Comparison of ENCODE assay signal across 8 cellular contexts in genomic region chr1:36386262-36387140, GRCh38. TPM values are rescaled to one million over a fixed set of nuclear protein-coding genes. Genes with fewer than 3 reads are reported as not detected.
DNase-seq lines count a peak whose midpoint lies in the region; TF ChIP-seq lines count a peak whose summit lies in the region.

No MANE protein-coding gene starts in this region.

- intact Hi-C loops in CD4-positive, alpha-beta memory T cell (cut with micrococcal nuclease) = loop anchor here (1.0 to 5.0 kb wide), 9 partner anchors 11 to 454 kb away; partner anchors contain the start of genes ADPRS, AGO3, LSM10 and SH3D21

- no peak for TF ChIP-seq CTCF in GM20000 (IDR thresholded peaks at IDR 0.05; ENCODE audit: extremely low read depth, missing control alignments)
- no peak for TF ChIP-seq CTCF in OCI-LY3 (IDR thresholded peaks at IDR 0.05; ENCODE audit: low read depth, low read length)

- peak overlapping the region; percentile 95 to 100 (median 99) for H3K27ac Mint-ChIP-seq in CD4-positive, alpha-beta memory T cell

- peak overlapping the region; percentile 63 to 84 for H3K4me3 ChIP-seq in CD4-positive, alpha-beta memory T cell (ENCODE audit: low read length in 2 of 2)
- H3K4me3 ChIP-seq in HUES48 (ENCODE audit: low read depth, low read length) (peak overlapping the region; percentile 73), OCI-LY3 (ENCODE audit: low read length) (peak overlapping the region; percentile 92)

- POLR2A ChIA-PET in CD4-positive, alpha-beta memory T cell (lab: Charles Lee; ENCODE audit: partially characterized antibody) = interaction anchor here (0.7 to 6.4 kb wide), 17 partner anchors 9 to 238 kb away, joined by 3 to 133 read pairs (median 5); partner anchors contain the start of genes EVA1B, LSM10, MAP7D1 and MRPS15

- TF ChIP-seq POLR2A in erythroblast (IDR thresholded peaks at IDR 0.05; ENCODE audit: low read length) = peak; percentile 100

- H3K36me3 ChIP-seq in CD4-positive, alpha-beta memory T cell (ENCODE audit: insufficient read depth, low read length) = peaks cover 7% of the 10 kb centered on the region
- H3K36me3 ChIP-seq in HUES48 (ENCODE audit: control insufficient read depth, insufficient read depth, low read length) (peaks cover 12% of the 10 kb centered on the region), OCI-LY3 (replicated peaks; ENCODE audit: low read depth, low read length) (peaks cover 5% of the 10 kb centered on the region)

- H3K36me3 Mint-ChIP-seq in CD4-positive, alpha-beta memory T cell = peaks cover 6 to 36% of the 10 kb centered on the region in 2 donors

- peak; percentile 70 to 98 (median 79) for DNase-seq in CD4-positive, alpha-beta memory T cell
- DNase-seq in GM20000 (ENCODE audit: low spot score) = peak; percentile 88
- DNase-seq in activated T-cell treated with anti-CD3 and anti-CD28 coated beads for 24 hours (ENCODE audit: low read depth) = peak; percentile 86
- DNase-seq in erythroblast (lab: John Stamatoyannopoulos, UW) = peak; percentile 99
- DNase-seq in mucosa of gallbladder (ENCODE audit: low spot score) = peak; percentile 95
- peak; percentile 81 to 87 for DNase-seq in stimulated activated CD8-positive, alpha-beta memory T cell treated with anti-CD3 and anti-CD28 coated beads, Interleukin-4, amount 100 ng/mL, for 4 hours (ENCODE audit: low read depth in 2 of 2, low spot score in 1 of 2)

- no peaks in the 10 kb centered on the region for H3K9me3 Mint-ChIP-seq in CD4-positive, alpha-beta memory T cell

- H2AFZ ChIP-seq in OCI-LY3 (ENCODE audit: low read depth, low read length) = peak overlapping the region; percentile 64; the same call in 1 of the 2 replicates

- no peaks in the 10 kb centered on the region for H3K27me3 ChIP-seq in CD4-positive, alpha-beta memory T cell (ENCODE audit: insufficient read depth, low read length)
- H3K27me3 ChIP-seq in HUES48 (ENCODE audit: control insufficient read depth, insufficient read depth, low read length) (no peaks in the 10 kb centered on the region), OCI-LY3 (ENCODE audit: low read depth, low read length) (no peaks in the 10 kb centered on the region)

- H4K20me1 ChIP-seq in OCI-LY3 (ENCODE audit: insufficient read depth, low read length) = 0 out of 2 replicates have a peak, but pooled peaks cover 4% of the 10 kb centered on the region

- H3K79me2 ChIP-seq in OCI-LY3 (ENCODE audit: low read length) = peaks cover 15% of the 10 kb centered on the region

- peak overlapping the region; percentile 87 for H3K27ac ChIP-seq in CD4-positive, alpha-beta memory T cell (ENCODE audit: low read depth, low read length)
- H3K27ac ChIP-seq in HUES48 (ENCODE audit: low read depth, low read length) = peak overlapping the region; percentile 99
- peak overlapping the region; percentile 91 for H3K27ac ChIP-seq in OCI-LY3 (ENCODE audit: low read length)

- H3K4me1 ChIP-seq in CD4-positive, alpha-beta memory T cell (ENCODE audit: insufficient read depth, low read length) = peaks cover 49% of the 10 kb centered on the region
- H3K4me1 ChIP-seq in HUES48 (ENCODE audit: control insufficient read depth, insufficient read depth, low read length) = peaks cover 19% of the 10 kb centered on the region
- H3K4me1 ChIP-seq in OCI-LY3 (ENCODE audit: low read length) = peaks cover 40% of the 10 kb centered on the region

- peaks cover 27 to 53% (median 39%) of the 10 kb centered on the region in 4 donors for H3K4me1 Mint-ChIP-seq in CD4-positive, alpha-beta memory T cell

- H3K4me2 ChIP-seq in OCI-LY3 (ENCODE audit: low read length) = peak overlapping the region; percentile 99

- peak overlapping the region; percentile 84 to 95 (median 93) for H3K4me3 Mint-ChIP-seq in CD4-positive, alpha-beta memory T cell

- CTCF ChIA-PET in CD4-positive, alpha-beta memory T cell (lab: Charles Lee; ENCODE audit: partially characterized antibody) = interaction anchor here (0.7 to 2.4 kb wide), 15 partner anchors 9 to 237 kb away, joined by 3 to 37 read pairs (median 4); partner anchors contain the start of genes EVA1B, LSM10 and TRAPPC3

- H3K27me3 Mint-ChIP-seq in CD4-positive, alpha-beta memory T cell = no peaks in the 10 kb centered on the region

- H3K9ac ChIP-seq in HUES48 (ENCODE audit: low read depth, low read length) (peak overlapping the region; percentile 96), OCI-LY3 (ENCODE audit: low read length) (peak overlapping the region; percentile 94)

- no peaks in the 10 kb centered on the region for H3K9me3 ChIP-seq in CD4-positive, alpha-beta memory T cell (ENCODE audit: control insufficient read depth in 1 of 2, low read length in 2 of 2)
- H3K9me3 ChIP-seq in HUES48 (ENCODE audit: control insufficient read depth, insufficient read depth, low read length) = no peaks in the 10 kb centered on the region
- no peaks in the 10 kb centered on the region for H3K9me3 ChIP-seq in OCI-LY3 (ENCODE audit: insufficient read depth, low read length)

RNA-seq across cellular contexts. Expression of gene STK40, which starts 0.8 kb away (rescaled TPM):
- 10 to 100 TPM; 52.2 to 57.4 TPM for total RNA-seq in CD4-positive, alpha-beta memory T cell
- polyA plus RNA-seq in CD4-positive, alpha-beta memory T cell = 10 to 100 TPM; 26.6 to 49.7 TPM
- total RNA-seq in mucosa of gallbladder = 61.2 TPM

RNA-seq across cellular contexts. Expression of gene LSM10, which starts 11.2 kb away (rescaled TPM):
- 10 to 100 TPM; 51.0 to 53.0 TPM for total RNA-seq in CD4-positive, alpha-beta memory T cell
- polyA plus RNA-seq in CD4-positive, alpha-beta memory T cell = 100 to 1,000 TPM; 112 to 187 TPM
- 41.3 TPM for total RNA-seq in mucosa of gallbladder

Comparison
In these comparisons a context has a peak if more than half of its experiments do, and no peak if none do; other contexts are left out.
1. Peak in every context shown above with its lines: DNase-seq, H3K4me3 ChIP-seq and H3K27ac ChIP-seq.